ENCODE assay signal across 8 cellular contexts in genomic region chr3:171811059-171811912, GRCh38. TPM values are rescaled to one million over a fixed set of nuclear protein-coding genes. Genes with fewer than 3 reads are reported as not detected.
DNase-seq lines count a peak whose midpoint lies in the region; ATAC-seq, FAIRE-seq and TF ChIP-seq lines count a peak whose summit lies in the region.

No MANE protein-coding gene starts in this region.

- H3K9me3 ChIP-seq in Caco-2 (no peaks in the 10 kb centered on the region), mononuclear cell (ENCODE audit: low read depth, low read length) (no peaks in the 10 kb centered on the region)

- no peak for TF ChIP-seq POLR2A in NB4 (IDR thresholded peaks at IDR 0.05; ENCODE audit: extremely low read depth, insufficient read length)

- CTCF ChIA-PET in Caco-2 (lab: Charles Lee), result interaction anchor here (1.0 to 1.4 kb wide), 3 partner anchors 19 to 39 kb away, joined by 3 to 5 read pairs (median 3); no protein-coding TSS in a partner anchor

- FAIRE-seq in D721Med (lab: Jason Lieb, UNC), result no peak

- no peak for ATAC-seq in GM18861 (IDR thresholded peaks at IDR 0.05; ENCODE audit: unreplicated experiment)

- H3K36me3 Mint-ChIP-seq in Caco-2 (ENCODE audit: insufficient read depth, unreplicated experiment), result peaks cover 5% of the 10 kb centered on the region

- H3K27me3 Mint-ChIP-seq in Caco-2 (ENCODE audit: insufficient read depth, unreplicated experiment), result no peaks in the 10 kb centered on the region

- DNase-seq in Caco-2 (peak in 1 of 2 experiments; percentile 51), NB4 (ENCODE audit: low read depth) (peak; percentile 93), choroid plexus epithelial cell (ENCODE audit: low read depth) (peak; percentile 99), posterior cingulate gyrus (no peak), NCI-H2171 treated with DMSO at 0.1 percent for 48 hours (lab: John Stamatoyannopoulos, UW) (no peak), D721Med (ENCODE audit: insufficient read length, low spot score) (no peak)

- H3K4me1 ChIP-seq in Caco-2, result peaks cover 34% of the 10 kb centered on the region
- peaks cover 37% of the 10 kb centered on the region for H3K4me1 ChIP-seq in mononuclear cell (ENCODE audit: insufficient read depth, low read length)

- TSS peak; percentile 93 for BruUV-seq in Caco-2 (replicated peaks; lab: Mats Ljungman, UMichigan)

- H3K27ac Mint-ChIP-seq in Caco-2 (ENCODE audit: unreplicated experiment), result peak overlapping the region; percentile 83

- peak overlapping the region; percentile 87 for H3K4me3 Mint-ChIP-seq in Caco-2 (ENCODE audit: unreplicated experiment)

- intact Hi-C loops in Caco-2 (cut with micrococcal nuclease; ENCODE audit: unreplicated experiment), result loop anchor here (1.0 kb wide), 1 partner anchor 19 kb away; no protein-coding TSS in a partner anchor
- intact Hi-C loops in posterior cingulate gyrus (cut with DNase I), result no loop called here

- H3K36me3 ChIP-seq in Caco-2 (ENCODE audit: control insufficient read depth, insufficient read depth, low read length), result no peaks in the 10 kb centered on the region

- TF ChIP-seq CTCF in Caco-2 (IDR thresholded peaks at IDR 0.05; ENCODE audit: insufficient read depth in 1 of 2, low read depth in 1 of 2, low read length in 1 of 2, severe bottlenecking in 1 of 2, unreplicated experiment in 1 of 2) (no peak), NB4 (IDR thresholded peaks at IDR 0.05; ENCODE audit: low read depth, low read length) (no peak), choroid plexus epithelial cell (conservative IDR thresholded peaks at IDR 0.05; ENCODE audit: low read depth, low read length) (no peak), D721Med (IDR thresholded peaks at IDR 0.05; ENCODE audit: insufficient read depth, missing control alignments) (no peak)

- H3K4me3 ChIP-seq in Caco-2 (ENCODE audit: low read depth, low read length) (peak overlapping the region; percentile 90), NB4 (ENCODE audit: low read depth, low read length) (peak overlapping the region; percentile 60), choroid plexus epithelial cell (ENCODE audit: low read depth, low read length) (no peak overlapping the region), mononuclear cell (ENCODE audit: low read length) (peak overlapping the region; percentile 62)

- no peaks in the 10 kb centered on the region for H3K9me3 Mint-ChIP-seq in Caco-2 (ENCODE audit: unreplicated experiment)

- peaks cover 27% of the 10 kb centered on the region for H3K4me1 Mint-ChIP-seq in Caco-2 (ENCODE audit: low read depth, unreplicated experiment)

- no peaks in the 10 kb centered on the region for H3K27me3 ChIP-seq in Caco-2 (replicated peaks; ENCODE audit: control insufficient read depth, insufficient read depth, low read length)
- peaks cover 8% of the 10 kb centered on the region for H3K27me3 ChIP-seq in mononuclear cell (ENCODE audit: insufficient read depth, low read length)

- POLR2A ChIA-PET in Caco-2 (lab: Charles Lee), result no interaction called here

RNA-seq across cellular contexts. Expression of gene PLD1, which starts 1.0 kb away (rescaled TPM):
- total RNA-seq in Caco-2 (2022) (5.3 and 5.5 TPM in 2 replicates), mononuclear cell (10.4 TPM)

RNA-seq across cellular contexts. Expression of gene TMEM212, which starts 31.9 kb away (rescaled TPM):
- total RNA-seq in Caco-2 (2022), result not detected in 2 replicates
- not detected for total RNA-seq in mononuclear cell

Comparison
In these comparisons a context has a peak if more than half of its experiments do, and no peak if none do; other contexts are left out.
1. DNase-seq: peak in NB4 (single experiment) and choroid plexus epithelial cell (single experiment); none in posterior cingulate gyrus (0 of 10), NCI-H2171 treated with DMSO at 0.1 percent for 48 hours (single experiment) and D721Med (single experiment).